14 cellular contexts compared by ENCODE assay signal in genomic region chr12:99020871-99021270, GRCh38.
DNase-seq lines count a peak whose midpoint lies in the region; TF ChIP-seq lines count a peak whose summit lies in the region.
"Had no signal": no experiment of that assay in that cellular context is flagged by ENCODE, and none has a peak within 500 bp of the region (broad histone marks: within the 10 kb centered on the region; RNA-seq: fewer than 3 reads in every experiment).

No MANE protein-coding gene starts in this region.

- H3K9ac ChIP-seq in OCI-LY3 (ENCODE audit: low read length), result no peak overlapping the region
- H3K9ac ChIP-seq: GM23248 had no signal

- no peaks in the 10 kb centered on the region for H3K79me2 ChIP-seq in OCI-LY3 (ENCODE audit: low read length)

- 0 out of 2 replicates have a peak, but pooled peaks cover 5% of the 10 kb centered on the region for H3K9me3 ChIP-seq in OCI-LY3 (ENCODE audit: insufficient read depth, low read length)
- H3K9me3 ChIP-seq: BE2C had no signal

- H3K4me2 ChIP-seq in OCI-LY3 (ENCODE audit: low read length), result peak overlapping the region; percentile 27; the same call in 1 of the 2 replicates

- peak; percentile 21 for DNase-seq in RWPE1 (ENCODE audit: low spot score)
- peak; percentile 53 for DNase-seq in epithelial cell of esophagus (ENCODE audit: low read depth)
- no peak for DNase-seq in HUDEP-2 (lab: John Stamatoyannopoulos, UW; ENCODE audit: unreplicated experiment in 76 of 76)
- DNase-seq in DMS 273 treated with DMSO at 0.1 percent for 48 hours (lab: John Stamatoyannopoulos, UW), result no peak
- DNase-seq in NCI-H2107 (lab: John Stamatoyannopoulos, UW), result no peak
- DNase-seq: ACHN; BE2C; C1 segment of cervical spinal cord; CD4-positive, CD25-positive, alpha-beta regulatory T cell; CD8-positive, alpha-beta memory T cell; COR-L47; GM23248; HCEC 1CT had no signal

- H3K4me3 ChIP-seq in OCI-LY3 (ENCODE audit: low read length) (no peak overlapping the region), epithelial cell of esophagus (ENCODE audit: low read length) (no peak overlapping the region)
- H3K4me3 ChIP-seq: GM23248 had no signal

- H3K27ac ChIP-seq in OCI-LY3 (ENCODE audit: low read length) (no peak overlapping the region), RWPE1 (no peak overlapping the region)
- H3K27ac ChIP-seq: GM23248 had no signal

- H4K20me1 ChIP-seq in OCI-LY3 (ENCODE audit: insufficient read depth, low read length), result no peaks in the 10 kb centered on the region

- no peak overlapping the region for H2AFZ ChIP-seq in OCI-LY3 (ENCODE audit: low read depth, low read length)
- H2AFZ ChIP-seq: GM23248 had no signal

- CTCF ChIA-PET in RWPE1 (lab: Yijun Ruan, JAX), result no interaction called here

- H3K27me3 ChIP-seq in OCI-LY3 (ENCODE audit: low read depth, low read length), result no peaks in the 10 kb centered on the region
- H3K27me3 ChIP-seq: BE2C had no signal

- H3K4me1 ChIP-seq in OCI-LY3 (ENCODE audit: low read length), result peaks cover 38% of the 10 kb centered on the region
- H3K4me1 ChIP-seq: BE2C had no signal

- peaks cover 5% of the 10 kb centered on the region for H3K36me3 ChIP-seq in OCI-LY3 (replicated peaks; ENCODE audit: low read depth, low read length)
- H3K36me3 ChIP-seq: BE2C had no signal

- POLR2A ChIA-PET in RWPE1 (lab: Yijun Ruan, JAX; ENCODE audit: low non-redundant PET), result no interaction called here

- TF ChIP-seq CTCF in OCI-LY3 (IDR thresholded peaks at IDR 0.05; ENCODE audit: low read depth, low read length) (no peak), RWPE1 (conservative IDR thresholded peaks at IDR 0.05; ENCODE audit: low read depth) (no peak), epithelial cell of esophagus (IDR thresholded peaks at IDR 0.05; ENCODE audit: insufficient read depth, low read depth, low read length, missing control alignments) (no peak)

Comparison
In these comparisons a context has a peak if more than half of its experiments do, and no peak if none do; other contexts are left out.
1. DNase-seq: peak in RWPE1 (single experiment) and epithelial cell of esophagus (single experiment); none in HUDEP-2 (0 of 76), DMS 273 treated with DMSO at 0.1 percent for 48 hours (single experiment) and NCI-H2107 (single experiment).